In genomic region chr16:2771496-2772402, GRCh38 we compare ENCODE assay signal across 13 cellular contexts. TPM values are rescaled to one million over a fixed set of nuclear protein-coding genes. Genes with fewer than 3 reads are reported as not detected.
A peak's percentile ranks its signal among the peaks of the same experiment; 100 is the strongest.
DNase-seq lines count a peak whose midpoint lies in the region; ATAC-seq and TF ChIP-seq lines count a peak whose summit lies in the region.
"Had no signal": no experiment of that assay in that cellular context is flagged by ENCODE, and none has a peak within 500 bp of the region (broad histone marks: within the 10 kb centered on the region; RNA-seq: fewer than 3 reads in every experiment).

No MANE protein-coding gene starts in this region.

- TF ChIP-seq EP300 in stomach (IDR thresholded peaks at IDR 0.05) = no peak

- CTCF ChIA-PET in activated naive CD4-positive, alpha-beta T cell treated with anti-CD3 and anti-CD28 coated beads, Interleukin-2, amount 10 ng/mL, durations not matched to agents 7 days and 5 days (lab: Charles Lee) = no interaction called here
- CTCF ChIA-PET in Panc1 (lab: Charles Lee) = no interaction called here

- POLR2A ChIA-PET in Panc1 (lab: Charles Lee) = interaction anchor here (0.6 to 0.7 kb wide), 3 partner anchors 107 to 203 kb away, joined by 3 to 15 read pairs (median 6); no protein-coding TSS in a partner anchor

- peaks cover 55% of the 10 kb centered on the region for H3K36me3 Mint-ChIP-seq in activated naive CD4-positive, alpha-beta T cell treated with anti-CD3 and anti-CD28 coated beads, Interleukin-2, amount 10 ng/mL, durations not matched to agents 7 days and 5 days

- TF ChIP-seq CTCF in Panc1 (IDR thresholded peaks at IDR 0.05) (no peak), esophagus squamous epithelium (IDR thresholded peaks at IDR 0.05) (no peak), stomach (IDR thresholded peaks at IDR 0.05) (no peak)

- WGBS in esophagus squamous epithelium, 2 donors = 70% methylated on average over 9 to 10 of the region's 18 CpGs
- WGBS in stomach, 5 donors = 68 to 81% (median 76%) methylated on average over 7 to 18 of the region's 18 CpGs

- no peak for TF ChIP-seq POLR2A in esophagus squamous epithelium (IDR thresholded peaks at IDR 0.05)
- TF ChIP-seq POLR2A in stomach (IDR thresholded peaks at IDR 0.05) = no peak

- H3K27ac Mint-ChIP-seq in activated naive CD4-positive, alpha-beta T cell treated with anti-CD3 and anti-CD28 coated beads, Interleukin-2, amount 10 ng/mL, durations not matched to agents 7 days and 5 days = peak overlapping the region; percentile 6

- no peaks in the 10 kb centered on the region for H3K9me3 Mint-ChIP-seq in activated naive CD4-positive, alpha-beta T cell treated with anti-CD3 and anti-CD28 coated beads, Interleukin-2, amount 10 ng/mL, durations not matched to agents 7 days and 5 days

- H3K4me1 ChIP-seq in Panc1 (ENCODE audit: control insufficient read depth, insufficient read depth, low read length) (peaks cover 87% of the 10 kb centered on the region), esophagus squamous epithelium (peaks cover 31 to 92% (median 55%) of the 10 kb centered on the region in 3 donors), stomach (peaks cover 40 to 88% (median 66%) of the 10 kb centered on the region in 4 donors)

- in situ Hi-C loops in Panc1 (cut with HindIII; ENCODE audit: low pct_unique_long_range_greater_than_20kb, low sequenced_read_pairs) = no loop called here

- H3K27ac ChIP-seq in Panc1 (ENCODE audit: low read length) = peak overlapping the region; percentile 98
- H3K27ac ChIP-seq in esophagus squamous epithelium = peak overlapping the region; percentile 36 to 84 (median 68)
- H3K27ac ChIP-seq in stomach = peak overlapping the region in 3 of 5 donors; percentile 55 to 78 (median 62)
- H3K27ac ChIP-seq: ovary had no signal

- no peaks in the 10 kb centered on the region for H3K27me3 Mint-ChIP-seq in activated naive CD4-positive, alpha-beta T cell treated with anti-CD3 and anti-CD28 coated beads, Interleukin-2, amount 10 ng/mL, durations not matched to agents 7 days and 5 days

- H3K4me3 Mint-ChIP-seq in activated naive CD4-positive, alpha-beta T cell treated with anti-CD3 and anti-CD28 coated beads, Interleukin-2, amount 10 ng/mL, durations not matched to agents 7 days and 5 days = no peak overlapping the region

- BruUV-seq in Panc1 (replicated peaks; lab: Mats Ljungman, UMichigan) = no TSS peak

- H3K4me1 Mint-ChIP-seq in activated naive CD4-positive, alpha-beta T cell treated with anti-CD3 and anti-CD28 coated beads, Interleukin-2, amount 10 ng/mL, durations not matched to agents 7 days and 5 days = peaks cover 22% of the 10 kb centered on the region

- H3K27me3 ChIP-seq in Panc1 (ENCODE audit: control insufficient read depth, insufficient read depth, low read length) = no peaks in the 10 kb centered on the region
- no peaks in the 10 kb centered on the region for H3K27me3 ChIP-seq in esophagus squamous epithelium
- H3K27me3 ChIP-seq in stomach = no peaks in the 10 kb centered on the region
- H3K27me3 ChIP-seq: left lung, ovary had no signal

- H3K4me3 ChIP-seq in Panc1 (ENCODE audit: low read depth in 2 of 2, low read length in 2 of 2) (no peak overlapping the region), esophagus squamous epithelium (no peak overlapping the region), stomach (no peak overlapping the region)
- H3K4me3 ChIP-seq: left lung, ovary had no signal

- H3K36me3 ChIP-seq in Panc1 (ENCODE audit: control insufficient read depth, insufficient read depth, low read length) (peaks cover 9% of the 10 kb centered on the region), esophagus squamous epithelium (peaks cover 46 to 87% (median 55%) of the 10 kb centered on the region in 3 donors), stomach (peaks cover 74 to 88% (median 86%) of the 10 kb centered on the region in 4 donors)
- H3K36me3 ChIP-seq: ovary had no signal

- ATAC-seq in Panc1 = peak; percentile 3; the same call in 1 of the 2 replicates
- ATAC-seq: left lung had no signal

- intact Hi-C loops in Panc1 (cut with micrococcal nuclease; ENCODE audit: unreplicated experiment) = loop anchor here (5.0 kb wide), 1 partner anchor 66 kb away; no protein-coding TSS in a partner anchor
- intact Hi-C loops in esophagus squamous epithelium (cut with DNase I) = no loop called here
- intact Hi-C loops in stomach (cut with DNase I; ENCODE audit: low total_unique reads) = no loop called here

- H3K9me3 ChIP-seq in Panc1 (ENCODE audit: control insufficient read depth, insufficient read depth, low read depth, low read length) (no peaks in the 10 kb centered on the region), esophagus squamous epithelium (no peaks in the 10 kb centered on the region), stomach (no peaks in the 10 kb centered on the region)
- H3K9me3 ChIP-seq: left lung, ovary had no signal

- DNase-seq in activated naive CD4-positive, alpha-beta T cell treated with anti-CD3 and anti-CD28 coated beads, Interleukin-2, amount 10 ng/mL, durations not matched to agents 7 days and 5 days = no peak
- no peak for DNase-seq in activated naive CD4-positive, alpha-beta T cell treated with anti-CD3 and anti-CD28 coated beads, Interleukin-2, amount 50 U/mL, for 16 hours
- DNase-seq in Panc1 (ENCODE audit: low read depth, low spot score) (no peak), esophagus squamous epithelium (lab: John Stamatoyannopoulos, UW) (no peak), stomach (no peak), H4 (ENCODE audit: low spot score) (no peak), GM19238 (ENCODE audit: insufficient read length, low spot score) (no peak)
- no peak for DNase-seq in stimulated activated CD4-positive, alpha-beta T cell treated with anti-CD3 and anti-CD28 coated beads, Interleukin-2, amount 100 ng/mL, for 24 hours
- DNase-seq: anterior cingulate cortex, left lung had no signal

RNA-seq across cellular contexts. Expression of gene ELOB, which starts 5.3 kb away (rescaled TPM):
- 642 TPM for total RNA-seq in Panc1 (2021; ENCODE audit: unreplicated experiment)
- 2,232 TPM for polyA plus RNA-seq in Panc1 (2012; ENCODE audit: insufficient read length)
- total RNA-seq in esophagus squamous epithelium = 100 to 1,000 TPM; 186 to 446 (median 288) TPM
- total RNA-seq in stomach = 100 to 1,000 TPM in 4 of 5 donors, 10 to 100 TPM in 1; 68.1 to 279 (median 174) TPM
- 100 to 1,000 TPM; 386 to 713 (median 456) TPM for polyA plus RNA-seq in stomach
- 495 and 562 TPM in 2 replicates for total RNA-seq in H4 (2014; rRNA removed; shearing (Covaris generic))

RNA-seq across cellular contexts. Expression of gene PRSS33, which starts 15.6 kb away (rescaled TPM):
- total RNA-seq in Panc1 (2021; ENCODE audit: unreplicated experiment) (0.59 TPM), esophagus squamous epithelium (not detected), stomach (not detected)
- polyA plus RNA-seq in Panc1 (2012; ENCODE audit: insufficient read length) = 0.47 TPM
- not detected for polyA plus RNA-seq in stomach
- 0.10 TPM in 1 of 2 replicates, not detected in the other for total RNA-seq in H4 (2014; rRNA removed; shearing (Covaris generic))
- total RNA-seq: left lung; M059J; T-helper 2 cell treated with Interferon-gamma antibody and Interleukin-4, amounts not matched to agents 100 ng/mL and 5 ng/mL, for 36 hours had no signal
- polyA plus RNA-seq: ovary had no signal

RNA-seq across cellular contexts. Expression of gene SRRM2, which starts 19.3 kb away (rescaled TPM):
- total RNA-seq in Panc1 (2021; ENCODE audit: unreplicated experiment) (617 TPM), esophagus squamous epithelium (100 to 1,000 TPM in 3 of 4 donors, 10 to 100 TPM in 1; 80.7 to 290 (median 233) TPM), stomach (1,000 to 10,000 TPM in 2 of 5 donors, 100 to 1,000 TPM in 3; 142 to 2,165 (median 929) TPM)
- polyA plus RNA-seq in Panc1 (2012; ENCODE audit: insufficient read length) = 618 TPM
- polyA plus RNA-seq in stomach = 100 to 1,000 TPM; 151 to 384 (median 321) TPM
- 16.1 and 19.2 TPM in 2 replicates for total RNA-seq in H4 (2014; rRNA removed; shearing (Covaris generic))

RNA-seq across cellular contexts. Expression of gene PRSS41, which starts 26.5 kb away (rescaled TPM):
- total RNA-seq in Panc1 (2021; ENCODE audit: unreplicated experiment) = not detected
- not detected for polyA plus RNA-seq in Panc1 (2012; ENCODE audit: insufficient read length)
- not detected for total RNA-seq in esophagus squamous epithelium
- total RNA-seq in stomach = not detected
- polyA plus RNA-seq in stomach = not detected
- not detected in 2 replicates for total RNA-seq in H4 (2014; rRNA removed; shearing (Covaris generic))
- total RNA-seq: left lung; M059J; T-helper 2 cell treated with Interferon-gamma antibody and Interleukin-4, amounts not matched to agents 100 ng/mL and 5 ng/mL, for 36 hours had no signal
- polyA plus RNA-seq: ovary had no signal

RNA-seq across cellular contexts. Expression of gene PRSS21, which starts 45.3 kb away (rescaled TPM):
- total RNA-seq in Panc1 (2021; ENCODE audit: unreplicated experiment) (not detected), esophagus squamous epithelium (1 to 10 TPM in 1 of 4 donors, not detected in 3; 1.5 TPM), stomach (1 to 10 TPM in 1 of 5 donors, not detected in 4; 1.1 TPM)
- polyA plus RNA-seq in Panc1 (2012; ENCODE audit: insufficient read length) = not detected
- 1 to 10 TPM in 1 of 3 donors, under 1 TPM in 2; 0.50 to 2.9 (median 0.65) TPM for polyA plus RNA-seq in stomach
- total RNA-seq in H4 (2014; rRNA removed; shearing (Covaris generic)) = not detected in 2 replicates
- total RNA-seq: M059J had no signal
